8 cellular contexts compared by ENCODE assay signal in genomic region chr19:43503501-43504425, GRCh38. TPM values are rescaled to one million over a fixed set of nuclear protein-coding genes. Genes with fewer than 3 reads are reported as not detected.
DNase-seq lines count a peak whose midpoint lies in the region; ATAC-seq and TF ChIP-seq lines count a peak whose summit lies in the region.

No MANE protein-coding gene starts in this region.

- H3K4me3 Mint-ChIP-seq in progenitor cell of endocrine pancreas (ENCODE audit: low read depth) = peak overlapping the region; percentile 82

- DNase-seq in GM12864 (ENCODE audit: low read depth) = peak; percentile 73
- DNase-seq in NCI-H1105 (lab: John Stamatoyannopoulos, UW) = peak; percentile 93
- DNase-seq in SW 1271 (lab: John Stamatoyannopoulos, UW) = peak; percentile 74 to 88
- DNase-seq in adipocyte (ENCODE audit: low read depth) = peak; percentile 99
- peak; percentile 99 for DNase-seq in left cardiac atrium
- peak; percentile 95 for DNase-seq in progenitor cell of endocrine pancreas (ENCODE audit: low spot score, unreplicated experiment)
- peak; percentile 98 for DNase-seq in ureter (ENCODE audit: low spot score)

- peaks cover 22% of the 10 kb centered on the region for H3K4me1 Mint-ChIP-seq in progenitor cell of endocrine pancreas (ENCODE audit: low read depth)

- H3K27me3 ChIP-seq in adipocyte (replicated peaks; ENCODE audit: control insufficient read depth, insufficient read depth, low read length) = no peaks in the 10 kb centered on the region

- peak; percentile 83 for ATAC-seq in HG02623 (IDR thresholded peaks at IDR 0.05; ENCODE audit: unreplicated experiment)
- ATAC-seq in left cardiac atrium = peak; percentile 99

- peaks cover 13% of the 10 kb centered on the region for H3K4me1 ChIP-seq in adipocyte (ENCODE audit: control insufficient read depth, insufficient read depth, low read length)

- H3K4me3 ChIP-seq in GM12864 (ENCODE audit: low read depth, low read length) (peak overlapping the region; percentile 67), adipocyte (ENCODE audit: low read length) (peak overlapping the region; percentile 87)

- H3K9me3 Mint-ChIP-seq in progenitor cell of endocrine pancreas (ENCODE audit: low read depth) = no peaks in the 10 kb centered on the region

- H3K36me3 Mint-ChIP-seq in progenitor cell of endocrine pancreas (ENCODE audit: insufficient read depth) = peaks cover 15% of the 10 kb centered on the region

- peaks cover 4% of the 10 kb centered on the region for H3K36me3 ChIP-seq in adipocyte (ENCODE audit: control insufficient read depth, insufficient read depth, low read length, severe bottlenecking)

- peaks cover 10% of the 10 kb centered on the region for H3K27me3 Mint-ChIP-seq in progenitor cell of endocrine pancreas

- TF ChIP-seq CTCF in GM12864 (IDR thresholded peaks at IDR 0.05; ENCODE audit: low read depth, low read length, missing control alignments) (peak; percentile 14), progenitor cell of endocrine pancreas (IDR thresholded peaks at IDR 0.05; ENCODE audit: unreplicated experiment) (peak; percentile 42)

- no peaks in the 10 kb centered on the region for H3K9me3 ChIP-seq in adipocyte (ENCODE audit: control insufficient read depth, low read length)

- H3K27ac Mint-ChIP-seq in progenitor cell of endocrine pancreas = peak overlapping the region; percentile 95

- peak overlapping the region; percentile 85 for H3K9ac ChIP-seq in adipocyte (ENCODE audit: low read length)

- intact Hi-C loops in left cardiac atrium (cut with DNase I) = no loop called here

RNA-seq across cellular contexts. Expression of gene PHLDB3, which starts 0.8 kb away (rescaled TPM):
- total RNA-seq in left cardiac atrium (1 to 10 TPM; 7.3 to 7.4 TPM), progenitor cell of endocrine pancreas (20.3 and 23.4 TPM in 2 replicates), ureter (39.5 TPM)

RNA-seq across cellular contexts. Expression of gene ETHE1, which starts 23.2 kb away (rescaled TPM):
- 10 to 100 TPM; 13.7 to 17.9 TPM for total RNA-seq in left cardiac atrium
- 24.4 and 28.0 TPM in 2 replicates for total RNA-seq in progenitor cell of endocrine pancreas
- 37.4 TPM for total RNA-seq in ureter

RNA-seq across cellular contexts. Expression of gene ZNF575, which starts 29.2 kb away (rescaled TPM):
- 1 to 10 TPM; 1.1 to 1.6 TPM for total RNA-seq in left cardiac atrium
- 0.60 and 0.74 TPM in 2 replicates for total RNA-seq in progenitor cell of endocrine pancreas
- total RNA-seq in ureter = 2.1 TPM

RNA-seq across cellular contexts. Expression of gene LYPD3, which starts 38.4 kb away (rescaled TPM):
- total RNA-seq in left cardiac atrium (under 1 TPM; 0.35 to 0.42 TPM), progenitor cell of endocrine pancreas (0.47 and 0.60 TPM in 2 replicates), ureter (15.0 TPM)

Comparison
In these comparisons a context has a peak if more than half of its experiments do, and no peak if none do; other contexts are left out.
1. Peak in every context shown above with its lines: DNase-seq, ATAC-seq and H3K4me3 ChIP-seq.